Comparison of ENCODE assay signal across 1 cellular context in the genomic region with DNA sequence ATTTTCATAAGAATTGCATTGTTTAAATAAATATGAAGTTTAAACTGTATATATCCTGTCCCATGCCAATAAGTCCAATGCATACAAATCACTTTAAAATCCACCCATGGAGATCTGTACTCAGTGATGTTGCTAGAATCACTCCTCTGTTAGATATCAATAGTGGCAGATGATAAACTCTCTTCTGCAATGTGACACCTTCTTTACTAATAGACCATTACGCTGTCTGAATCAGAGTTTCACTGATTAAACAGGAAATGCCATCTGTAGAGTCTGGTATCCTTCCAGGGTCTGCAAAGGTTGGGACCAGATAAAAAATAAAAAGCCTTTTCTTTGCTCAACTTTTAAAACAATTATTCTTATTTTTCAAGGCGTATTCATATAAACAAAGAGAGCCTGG.
TF ChIP-seq lines count a peak whose summit lies in the region.

No MANE protein-coding gene starts in this region.

TF ChIP-seq in SK-N-SH treated with all-trans-retinoic acid at 6 μM for 48 hours, 23 proteins besides CTCF, POLR2A, EP300 and RAD21 (continued from another document):
- TF ChIP-seq, protein P1, sequence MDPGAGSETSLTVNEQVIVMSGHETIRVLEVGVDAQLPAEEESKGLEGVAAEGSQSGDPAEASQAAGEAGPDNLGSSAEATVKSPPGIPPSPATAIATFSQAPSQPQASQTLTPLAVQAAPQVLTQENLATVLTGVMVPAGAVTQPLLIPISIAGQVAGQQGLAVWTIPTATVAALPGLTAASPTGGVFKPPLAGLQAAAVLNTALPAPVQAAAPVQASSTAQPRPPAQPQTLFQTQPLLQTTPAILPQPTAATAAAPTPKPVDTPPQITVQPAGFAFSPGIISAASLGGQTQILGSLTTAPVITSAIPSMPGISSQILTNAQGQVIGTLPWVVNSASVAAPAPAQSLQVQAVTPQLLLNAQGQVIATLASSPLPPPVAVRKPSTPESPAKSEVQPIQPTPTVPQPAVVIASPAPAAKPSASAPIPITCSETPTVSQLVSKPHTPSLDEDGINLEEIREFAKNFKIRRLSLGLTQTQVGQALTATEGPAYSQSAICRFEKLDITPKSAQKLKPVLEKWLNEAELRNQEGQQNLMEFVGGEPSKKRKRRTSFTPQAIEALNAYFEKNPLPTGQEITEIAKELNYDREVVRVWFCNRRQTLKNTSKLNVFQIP (CRISPR knock-in tag; IDR thresholded peaks at IDR 0.05; ENCODE audit: borderline replicate concordance, low read depth), result no peak
- TF ChIP-seq SNAI2 (CRISPR knock-in tag; IDR thresholded peaks at IDR 0.05), result no peak
